9 cellular contexts compared by ENCODE assay signal in genomic region chr9:18396102-18396728, GRCh38.
DNase-seq lines count a peak whose midpoint lies in the region; ATAC-seq, FAIRE-seq and TF ChIP-seq lines count a peak whose summit lies in the region.
"Had no signal": no experiment of that assay in that cellular context is flagged by ENCODE, and none has a peak within 500 bp of the region (broad histone marks: within the 10 kb centered on the region; RNA-seq: fewer than 3 reads in every experiment).

No MANE protein-coding gene starts in this region.

- CTCF ChIA-PET in activated CD8-positive, alpha-beta T cell treated with anti-CD3 and anti-CD28 coated beads for 36 hours (lab: Charles Lee): interaction anchor here (0.8 kb wide), 1 partner anchor 585 kb away, joined by 3 read pairs; no protein-coding TSS in a partner anchor
- CTCF ChIA-PET in activated CD8-positive, alpha-beta T cell treated with anti-CD3 and anti-CD28 coated beads, Interleukin-2, amount 10 ng/mL, durations not matched to agents 7 days and 5 days (lab: Charles Lee): no interaction called here
- CTCF ChIA-PET in endothelial cell of umbilical vein (lab: Charles Lee): interaction anchor here (0.6 to 4.3 kb wide), 29 partner anchors 10 to 633 kb away, joined by 3 to 61 read pairs (median 5); no protein-coding TSS in a partner anchor

- no peaks in the 10 kb centered on the region for H3K4me1 Mint-ChIP-seq in activated CD8-positive, alpha-beta T cell treated with anti-CD3 and anti-CD28 coated beads for 36 hours (ENCODE audit: low read depth)
- no peaks in the 10 kb centered on the region for H3K4me1 Mint-ChIP-seq in activated CD8-positive, alpha-beta T cell treated with anti-CD3 and anti-CD28 coated beads, Interleukin-2, amount 10 ng/mL, durations not matched to agents 7 days and 5 days (ENCODE audit: low read depth)

- no peaks in the 10 kb centered on the region for H3K36me3 Mint-ChIP-seq in activated CD8-positive, alpha-beta T cell treated with anti-CD3 and anti-CD28 coated beads for 36 hours (ENCODE audit: low read depth)
- H3K36me3 Mint-ChIP-seq in activated CD8-positive, alpha-beta T cell treated with anti-CD3 and anti-CD28 coated beads, Interleukin-2, amount 10 ng/mL, durations not matched to agents 7 days and 5 days (ENCODE audit: low read depth): no peaks in the 10 kb centered on the region

- BruUV-seq in endothelial cell of umbilical vein (replicated peaks; lab: Mats Ljungman, UMichigan): no TSS peak

- POLR2A ChIA-PET in activated CD8-positive, alpha-beta T cell treated with anti-CD3 and anti-CD28 coated beads for 36 hours (lab: Charles Lee): no interaction called here
- POLR2A ChIA-PET in activated CD8-positive, alpha-beta T cell treated with anti-CD3 and anti-CD28 coated beads, Interleukin-2, amount 10 ng/mL, durations not matched to agents 7 days and 5 days (lab: Charles Lee): no interaction called here
- POLR2A ChIA-PET in endothelial cell of umbilical vein (lab: Charles Lee): no interaction called here

- H3K36me3 ChIP-seq in endothelial cell of umbilical vein (ENCODE audit: control insufficient read depth in 2 of 2, extremely low read depth in 1 of 2, insufficient read depth in 2 of 2, low read length in 2 of 2) (no peaks in the 10 kb centered on the region), uterus (no peaks in the 10 kb centered on the region)
- H3K36me3 ChIP-seq: heart right ventricle had no signal

- no peak overlapping the region for H3K9ac ChIP-seq in endothelial cell of umbilical vein (replicated peaks; ENCODE audit: extremely low read depth, insufficient read depth, low read length)

- no peak overlapping the region for H3K27ac Mint-ChIP-seq in activated CD8-positive, alpha-beta T cell treated with anti-CD3 and anti-CD28 coated beads for 36 hours
- no peak overlapping the region for H3K27ac Mint-ChIP-seq in activated CD8-positive, alpha-beta T cell treated with anti-CD3 and anti-CD28 coated beads, Interleukin-2, amount 10 ng/mL, durations not matched to agents 7 days and 5 days

- H3K9me1 ChIP-seq in endothelial cell of umbilical vein (replicated peaks; ENCODE audit: control insufficient read depth, extremely low read depth, insufficient read depth, low read length): peaks cover 5% of the 10 kb centered on the region

- H3K9me3 ChIP-seq in endothelial cell of umbilical vein (replicated peaks; ENCODE audit: control insufficient read depth, insufficient read depth, low read length) (no peaks in the 10 kb centered on the region), uterus (no peaks in the 10 kb centered on the region)
- H3K9me3 ChIP-seq: heart right ventricle had no signal

- DNase-seq in activated CD8-positive, alpha-beta T cell treated with anti-CD3 and anti-CD28 coated beads for 36 hours: no peak
- no peak for DNase-seq in activated CD8-positive, alpha-beta T cell treated with anti-CD3 and anti-CD28 coated beads, Interleukin-2, amount 10 ng/mL, durations not matched to agents 7 days and 5 days
- DNase-seq in NCI-H748 treated with DMSO at 0.1 percent for 48 hours (lab: John Stamatoyannopoulos, UW) (peak; percentile 33), endothelial cell of umbilical vein (ENCODE audit: low read depth, low spot score) (peak; percentile 59), uterus (no peak), T-helper 1 cell (no peak)
- DNase-seq: heart right ventricle had no signal

- no peaks in the 10 kb centered on the region for H3K27me3 Mint-ChIP-seq in activated CD8-positive, alpha-beta T cell treated with anti-CD3 and anti-CD28 coated beads for 36 hours
- H3K27me3 Mint-ChIP-seq in activated CD8-positive, alpha-beta T cell treated with anti-CD3 and anti-CD28 coated beads, Interleukin-2, amount 10 ng/mL, durations not matched to agents 7 days and 5 days (ENCODE audit: low read depth): no peaks in the 10 kb centered on the region

- TF ChIP-seq POLR2A in endothelial cell of umbilical vein (IDR thresholded peaks at IDR 0.05; ENCODE audit: low read depth, low read length) (no peak), uterus (IDR thresholded peaks at IDR 0.05) (no peak)

- H3K4me3 ChIP-seq in endothelial cell of umbilical vein (replicated peaks in 1 of 3; ENCODE audit: insufficient read depth in 1 of 3, low read depth in 1 of 3, low read length in 3 of 3) (no peak overlapping the region), uterus (no peak overlapping the region)
- H3K4me3 ChIP-seq: heart right ventricle had no signal

- peaks cover 44% of the 10 kb centered on the region for H3K4me1 ChIP-seq in endothelial cell of umbilical vein (ENCODE audit: control insufficient read depth, extremely low read depth, insufficient read depth, low read length)
- H3K4me1 ChIP-seq in uterus: peaks cover 0 to 15% of the 10 kb centered on the region in 2 donors

- no peaks in the 10 kb centered on the region for H3K27me3 ChIP-seq in endothelial cell of umbilical vein (ENCODE audit: control insufficient read depth in 2 of 2, insufficient read depth in 2 of 2, low read length in 2 of 2)
- H3K27me3 ChIP-seq in uterus: no peaks in the 10 kb centered on the region
- H3K27me3 ChIP-seq: heart right ventricle had no signal

- H3K27ac ChIP-seq in endothelial cell of umbilical vein (ENCODE audit: insufficient read depth, low read depth, low read length) (no peak overlapping the region), uterus (peak overlapping the region; percentile 83 to 92)
- H3K27ac ChIP-seq: heart right ventricle had no signal

- H3K4me2 ChIP-seq in endothelial cell of umbilical vein (ENCODE audit: insufficient read depth, low read length): no peak overlapping the region

- H4K20me1 ChIP-seq in endothelial cell of umbilical vein (replicated peaks; ENCODE audit: control insufficient read depth, extremely low read depth, insufficient read depth, low read length): no peaks in the 10 kb centered on the region

- dilution Hi-C loops in endothelial cell of umbilical vein (cut with MboI; ENCODE audit: extremely low pct_ligation_motif_present, low sequenced_read_pairs): no loop called here

- FAIRE-seq in endothelial cell of umbilical vein (lab: Jason Lieb, UNC): no peak

- no peaks in the 10 kb centered on the region for H3K79me2 ChIP-seq in endothelial cell of umbilical vein (ENCODE audit: control insufficient read depth, insufficient read depth, low read length)

- H2AFZ ChIP-seq in endothelial cell of umbilical vein (ENCODE audit: low read depth, low read length): peak overlapping the region; percentile 47

- intact Hi-C loops in activated CD8-positive, alpha-beta T cell treated with anti-CD3 and anti-CD28 coated beads for 36 hours (cut with micrococcal nuclease): no loop called here
- intact Hi-C loops in endothelial cell of umbilical vein (cut with micrococcal nuclease): loop anchor here (1.0 kb wide), 1 partner anchor 141 kb away; no protein-coding TSS in a partner anchor
- intact Hi-C loops in uterus (cut with DNase I; ENCODE audit: low total_unique reads): no loop called here

- H3K9me3 Mint-ChIP-seq in activated CD8-positive, alpha-beta T cell treated with anti-CD3 and anti-CD28 coated beads for 36 hours: no peaks in the 10 kb centered on the region
- H3K9me3 Mint-ChIP-seq in activated CD8-positive, alpha-beta T cell treated with anti-CD3 and anti-CD28 coated beads, Interleukin-2, amount 10 ng/mL, durations not matched to agents 7 days and 5 days (ENCODE audit: insufficient read depth): no peaks in the 10 kb centered on the region

- peak; percentile 23 for TF ChIP-seq CTCF in activated CD8-positive, alpha-beta T cell treated with anti-CD3 and anti-CD28 coated beads for 36 hours (IDR thresholded peaks at IDR 0.05)
- TF ChIP-seq CTCF in endothelial cell of umbilical vein (IDR thresholded peaks at IDR 0.05; ENCODE audit: extremely low read depth in 1 of 2, insufficient read depth in 1 of 2, low read depth in 1 of 2, low read length in 2 of 2): peak; percentile 4 to 13
- no peak for TF ChIP-seq CTCF in uterus (IDR thresholded peaks at IDR 0.05)

- no peak for ATAC-seq in activated CD8-positive, alpha-beta T cell treated with anti-CD3 and anti-CD28 coated beads for 36 hours
- ATAC-seq in activated CD8-positive, alpha-beta T cell treated with anti-CD3 and anti-CD28 coated beads, Interleukin-2, amount 10 ng/mL, durations not matched to agents 7 days and 5 days: no peak
- ATAC-seq in HG02642 (IDR thresholded peaks at IDR 0.05; ENCODE audit: poor library complexity, unreplicated experiment) (no peak), HG02938 (IDR thresholded peaks at IDR 0.05; ENCODE audit: unreplicated experiment) (no peak)
- ATAC-seq: heart right ventricle had no signal

- H3K4me3 Mint-ChIP-seq in activated CD8-positive, alpha-beta T cell treated with anti-CD3 and anti-CD28 coated beads for 36 hours: no peak overlapping the region
- H3K4me3 Mint-ChIP-seq in activated CD8-positive, alpha-beta T cell treated with anti-CD3 and anti-CD28 coated beads, Interleukin-2, amount 10 ng/mL, durations not matched to agents 7 days and 5 days: no peak overlapping the region

TF ChIP-seq in endothelial cell of umbilical vein, 7 proteins besides CTCF, POLR2A, EP300 and RAD21:
- no peak for TF ChIP-seq FOS (IDR thresholded peaks at IDR 0.05; ENCODE audit: borderline replicate concordance, insufficient read depth, low read length)
- TF ChIP-seq POLR2AphosphoS5 (IDR thresholded peaks at IDR 0.05; ENCODE audit: insufficient read depth, low read depth, low read length): no peak
- no peak for TF ChIP-seq MYC (IDR thresholded peaks at IDR 0.05; ENCODE audit: low read depth, low read length)
- no peak for TF ChIP-seq GATA2 (IDR thresholded peaks at IDR 0.05; ENCODE audit: insufficient read depth, insufficient read length, low read depth, low read length)
- no peak for TF ChIP-seq JUN (IDR thresholded peaks at IDR 0.05; ENCODE audit: borderline replicate concordance, insufficient read depth, insufficient read length, low read depth)
- no peak for TF ChIP-seq MAX (IDR thresholded peaks at IDR 0.05; ENCODE audit: insufficient read depth, insufficient read length)

Comparison
In these comparisons a context has a peak if more than half of its experiments do, and no peak if none do; other contexts are left out.
1. DNase-seq: peak in NCI-H748 treated with DMSO at 0.1 percent for 48 hours (single experiment) and endothelial cell of umbilical vein (single experiment); none in activated CD8-positive, alpha-beta T cell treated with anti-CD3 and anti-CD28 coated beads for 36 hours (single experiment), activated CD8-positive, alpha-beta T cell treated with anti-CD3 and anti-CD28 coated beads, Interleukin-2, amount 10 ng/mL, durations not matched to agents 7 days and 5 days (single experiment), uterus (0 of 2) and T-helper 1 cell (0 of 5).
2. CTCF ChIP-seq: peak in activated CD8-positive, alpha-beta T cell treated with anti-CD3 and anti-CD28 coated beads for 36 hours (single experiment) and endothelial cell of umbilical vein (2 of 2); none in uterus (0 of 4).